ENCODE assay signal across 23 cellular contexts in the genomic region with DNA sequence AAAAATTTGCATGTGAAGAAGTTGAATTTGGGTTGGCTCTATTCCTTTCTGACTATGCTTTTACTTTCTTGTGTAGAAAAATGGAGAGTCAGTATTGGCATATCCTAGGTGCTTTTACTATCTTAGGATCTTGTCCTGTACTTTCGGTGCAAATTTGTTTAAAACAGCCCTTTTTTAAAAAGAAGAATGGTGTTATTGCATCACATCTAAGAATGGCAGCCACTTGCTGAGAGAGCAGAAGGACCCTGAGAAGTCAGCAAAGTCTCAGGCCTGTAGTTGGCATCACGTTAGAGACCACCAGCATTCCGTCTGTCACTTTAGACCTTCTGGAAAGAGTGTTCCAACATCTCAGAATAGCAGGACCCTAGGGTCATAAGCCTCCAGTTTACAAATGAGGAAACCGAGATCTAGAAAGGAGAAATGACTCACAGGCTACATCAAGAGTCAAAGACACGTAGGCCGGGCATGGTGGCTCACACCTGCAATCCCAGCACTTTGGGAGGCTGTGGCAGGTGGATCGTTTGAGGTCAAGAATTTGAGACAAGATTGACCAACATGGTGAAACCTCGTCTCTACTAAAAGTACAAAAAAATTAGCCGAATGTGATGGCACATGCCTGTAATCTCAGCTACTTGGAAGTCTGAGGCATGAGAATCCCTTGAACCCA.
"Had no signal": no experiment of that assay in that cellular context is flagged by ENCODE, and none has a peak within 500 bp of the region (broad histone marks: within the 10 kb centered on the region; RNA-seq: fewer than 3 reads in every experiment).

No MANE protein-coding gene starts in this region.

- H3K27ac Mint-ChIP-seq: activated CD8-positive, alpha-beta T cell treated with anti-CD3 and anti-CD28 coated beads, Interleukin-2, amount 10 ng/mL, durations not matched to agents 7 days and 5 days; activated naive CD8-positive, alpha-beta T cell treated with anti-CD3 and anti-CD28 coated beads for 36 hours; dendritic cell treated with granulocyte-macrophage colony-stimulating factor and Interleukin-4, amounts not matched to agents 40 ng/mL and 50 ng/mL, for 4 days; immature natural killer cell; naive thymus-derived CD4-positive, alpha-beta T cell had no signal

- H3K27me3 ChIP-seq: foreskin keratinocyte, hepatocyte, left lung, neutrophil, ovary, right atrium auricular region had no signal

- H3K9me3 Mint-ChIP-seq: dendritic cell treated with granulocyte-macrophage colony-stimulating factor and Interleukin-4, amounts not matched to agents 40 ng/mL and 50 ng/mL, for 4 days; immature natural killer cell had no signal

- H3K4me1 Mint-ChIP-seq: activated naive CD8-positive, alpha-beta T cell treated with anti-CD3 and anti-CD28 coated beads for 36 hours; immature natural killer cell had no signal

- H3K36me3 ChIP-seq: left lung, neutrophil, ovary, right atrium auricular region had no signal

- H3K4me3 ChIP-seq: hepatocyte, left lung, lung, ovary, psoas muscle, right atrium auricular region had no signal

- H3K4me3 Mint-ChIP-seq: activated CD8-positive, alpha-beta T cell treated with anti-CD3 and anti-CD28 coated beads, Interleukin-2, amount 10 ng/mL, durations not matched to agents 7 days and 5 days; activated naive CD8-positive, alpha-beta T cell treated with anti-CD3 and anti-CD28 coated beads for 36 hours; dendritic cell treated with granulocyte-macrophage colony-stimulating factor and Interleukin-4, amounts not matched to agents 40 ng/mL and 50 ng/mL, for 4 days; immature natural killer cell; naive thymus-derived CD4-positive, alpha-beta T cell had no signal

- H3K9me3 ChIP-seq: left lung, neutrophil, ovary, psoas muscle, right atrium auricular region had no signal

- DNase-seq: activated CD4-positive, alpha-beta T cell treated with anti-CD3 and anti-CD28 coated beads for 1 hour; activated CD4-positive, alpha-beta T cell treated with anti-CD3 and anti-CD28 coated beads, Interleukin-2, amount 50 U/mL, for 1 hour; activated CD8-positive, alpha-beta T cell treated with anti-CD3 and anti-CD28 coated beads, Interleukin-2, amount 10 ng/mL, durations not matched to agents 7 days and 5 days; activated naive CD4-positive, alpha-beta T cell treated with Interleukin-2 at 50 U/mL for 16 hours; activated naive CD8-positive, alpha-beta T cell treated with anti-CD3 and anti-CD28 coated beads for 36 hours; activated T-cell treated with anti-CD3 and anti-CD28 coated beads, Interleukin-2, amount 50 U/mL, for 1 hour; amniotic stem cell; effector CD4-positive, alpha-beta T cell; foreskin keratinocyte; immature natural killer cell; kidney glomerular epithelial cell; left lung; naive thymus-derived CD4-positive, alpha-beta T cell; ovary; psoas muscle; stimulated activated CD4-positive, alpha-beta T cell treated with anti-CD3 and anti-CD28 coated beads, Interleukin-4, amount 100 ng/mL, for 24 hours; stimulated activated naive CD4-positive, alpha-beta T cell treated with Interleukin-2 at 50 U/mL for 16 hours; T-helper 1 cell had no signal

- H3K36me3 Mint-ChIP-seq: immature natural killer cell had no signal

- H3K27me3 Mint-ChIP-seq: dendritic cell treated with granulocyte-macrophage colony-stimulating factor and Interleukin-4, amounts not matched to agents 40 ng/mL and 50 ng/mL, for 4 days; naive thymus-derived CD4-positive, alpha-beta T cell had no signal

- H3K27ac ChIP-seq: foreskin keratinocyte, hepatocyte, left lung, neutrophil, ovary, psoas muscle, right atrium auricular region had no signal
